1 cellular context compared by ENCODE assay signal in genomic region chr19:531009-531752, GRCh38.
TF ChIP-seq lines count a peak whose summit lies in the region.

No MANE protein-coding gene starts in this region.

TF ChIP-seq in K562, 482 proteins besides CTCF, POLR2A, EP300 and RAD21 (continued from another document and continues in another):
- TF ChIP-seq MGA (IDR thresholded peaks at IDR 0.05) (peak; percentile 37; the same call in 1 of the 2 replicates), LARP7 (IDR thresholded peaks at IDR 0.05) (no peak), NR4A1 (CRISPR knock-in tag; IDR thresholded peaks at IDR 0.05) (peak; percentile 11; the same call in 1 of the 2 replicates), NR4A1 (tag; IDR thresholded peaks at IDR 0.05) (no peak), SUPT5H (IDR thresholded peaks at IDR 0.05) (peak; percentile 49), PHF8 (IDR thresholded peaks at IDR 0.05; ENCODE audit: borderline replicate concordance, low read length) (peak; percentile 84; the same call in 1 of the 2 replicates), ARID4B (CRISPR knock-in tag; IDR thresholded peaks at IDR 0.05) (peak; percentile 78), TBP (optimal IDR thresholded peaks at IDR 0.05; ENCODE audit: low read depth, low read length) (peak; percentile 65), CREM (IDR thresholded peaks at IDR 0.05; ENCODE audit: low read depth) (peak; percentile 40; the same call in 1 of the 2 replicates), ZNF121 (CRISPR knock-in tag; conservative IDR thresholded peaks at IDR 0.05) (0 out of 2 replicates have a peak, but pooled peaks have one; percentile 2), ZBTB7A (IDR thresholded peaks at IDR 0.05; ENCODE audit: borderline replicate concordance, control insufficient read depth, low read depth, low read length) (peak; percentile 83), RREB1 (CRISPR knock-in tag; IDR thresholded peaks at IDR 0.05) (peak; percentile 85), ZNF143 (CRISPR knock-in tag; IDR thresholded peaks at IDR 0.05) (peak; percentile 73), POU5F1 (IDR thresholded peaks at IDR 0.05; ENCODE audit: borderline replicate concordance, low read depth, low read length, partially characterized antibody) (peak; percentile 65), TFAP4 (CRISPR knock-in tag; IDR thresholded peaks at IDR 0.05; ENCODE audit: borderline replicate concordance) (peak; percentile 51; the same call in 1 of the 2 replicates), FOXJ2 (tag; IDR thresholded peaks at IDR 0.05) (no peak), MEIS2 (IDR thresholded peaks at IDR 0.05; ENCODE audit: partially characterized antibody) (peak; percentile 93), TFE3 (CRISPR knock-in tag; IDR thresholded peaks at IDR 0.05) (no peak), HCFC1 (IDR thresholded peaks at IDR 0.05; ENCODE audit: low read depth, low read length) (peak; percentile 90), MAX (CRISPR knock-in tag; IDR thresholded peaks at IDR 0.05) (peak; percentile 57; the same call in 1 of the 2 replicates), VEZF1 (CRISPR knock-in tag; IDR thresholded peaks at IDR 0.05) (peak; percentile 85), ZNF707 (CRISPR knock-in tag; conservative IDR thresholded peaks at IDR 0.05) (no peak), GATAD2B (IDR thresholded peaks at IDR 0.05; ENCODE audit: borderline replicate concordance) (peak; percentile 66; the same call in 1 of the 2 replicates), NR2C2 (CRISPR knock-in tag; IDR thresholded peaks at IDR 0.05) (0 out of 2 replicates have a peak, but pooled peaks have one; percentile 41), NR2C2 (tag; IDR thresholded peaks at IDR 0.05) (peak; percentile 67)
